Comparison of ENCODE assay signal across 11 cellular contexts in the genomic region with DNA sequence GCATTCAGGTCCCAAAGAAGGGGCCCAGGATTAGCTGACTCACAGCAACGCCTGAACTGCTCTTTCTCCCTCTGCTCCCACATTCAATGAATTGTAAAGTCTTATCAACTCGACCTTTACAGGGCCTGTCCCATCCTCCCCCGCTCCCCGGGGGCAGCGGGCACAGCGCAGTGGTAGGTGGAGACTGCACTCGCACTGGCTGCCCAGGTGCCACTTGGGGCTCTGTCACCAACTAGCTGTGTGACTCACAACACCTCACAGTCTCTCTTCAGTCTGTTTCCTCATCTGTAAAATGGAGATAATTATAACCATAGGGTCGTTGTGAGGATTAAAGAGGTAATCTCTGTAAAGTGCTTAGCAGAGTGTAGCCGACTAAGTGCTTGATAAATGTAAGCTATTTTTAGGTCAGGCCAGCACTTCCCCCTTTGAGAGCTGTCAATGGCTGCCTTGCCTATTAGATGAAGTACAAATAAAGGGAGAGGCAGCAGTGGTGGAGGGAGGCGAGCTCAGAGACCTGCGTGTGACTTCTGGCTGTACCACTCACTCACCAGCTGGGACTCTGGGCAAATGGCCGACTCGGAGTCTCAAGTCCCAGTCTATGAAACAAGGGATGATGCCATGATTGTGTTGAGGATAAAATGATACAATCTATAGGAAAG. TPM values are rescaled to one million over a fixed set of nuclear protein-coding genes. Genes with fewer than 3 reads are reported as not detected.
A peak's percentile ranks its signal among the peaks of the same experiment; 100 is the strongest.
DNase-seq lines count a peak whose midpoint lies in the region; TF ChIP-seq lines count a peak whose summit lies in the region.
"Had no signal": no experiment of that assay in that cellular context is flagged by ENCODE, and none has a peak within 500 bp of the region (broad histone marks: within the 10 kb centered on the region; RNA-seq: fewer than 3 reads in every experiment).

No MANE protein-coding gene starts in this region.

- TF ChIP-seq CTCF in right atrium auricular region (IDR thresholded peaks at IDR 0.05) = no peak

- POLR2A ChIA-PET in activated CD4-positive, alpha-beta T cell treated with anti-CD3 and anti-CD28 coated beads, Interleukin-2, amount 10 ng/mL, durations not matched to agents 7 days and 5 days (lab: Charles Lee) = no interaction called here

- H3K4me3 ChIP-seq in right atrium auricular region (no peak overlapping the region), SJCRH30 (no peak overlapping the region)

- H3K4me1 ChIP-seq in right atrium auricular region = peaks cover 0 to 55% of the 10 kb centered on the region in 2 donors
- peaks cover 12% of the 10 kb centered on the region for H3K4me1 ChIP-seq in SJCRH30

- no peaks in the 10 kb centered on the region for H3K9me3 Mint-ChIP-seq in activated CD4-positive, alpha-beta T cell treated with anti-CD3 and anti-CD28 coated beads, Interleukin-2, amount 10 ng/mL, durations not matched to agents 7 days and 5 days
- H3K9me3 Mint-ChIP-seq in immature natural killer cell = no peaks in the 10 kb centered on the region

- CTCF ChIA-PET in activated CD4-positive, alpha-beta T cell treated with anti-CD3 and anti-CD28 coated beads, Interleukin-2, amount 10 ng/mL, durations not matched to agents 7 days and 5 days (lab: Charles Lee) = interaction anchor here (0.8 to 2.6 kb wide), 4 partner anchors 8 to 18 kb away, joined by 3 to 10 read pairs (median 3); no protein-coding TSS in a partner anchor

- peaks cover 3% of the 10 kb centered on the region for H3K27me3 Mint-ChIP-seq in activated CD4-positive, alpha-beta T cell treated with anti-CD3 and anti-CD28 coated beads, Interleukin-2, amount 10 ng/mL, durations not matched to agents 7 days and 5 days
- peaks cover 0 to 7% (median 5%) of the 10 kb centered on the region in 3 donors for H3K27me3 Mint-ChIP-seq in immature natural killer cell (ENCODE audit: low read depth in 3 of 3)

- H3K9me3 ChIP-seq in right atrium auricular region = no peaks in the 10 kb centered on the region
- no peaks in the 10 kb centered on the region for H3K9me3 ChIP-seq in SJCRH30 (replicated peaks)

- H3K36me3 ChIP-seq in right atrium auricular region (peaks cover 18% of the 10 kb centered on the region), SJCRH30 (no peaks in the 10 kb centered on the region)

- H3K4me3 Mint-ChIP-seq in activated CD4-positive, alpha-beta T cell treated with anti-CD3 and anti-CD28 coated beads, Interleukin-2, amount 10 ng/mL, durations not matched to agents 7 days and 5 days = no peak overlapping the region
- no peak overlapping the region for H3K4me3 Mint-ChIP-seq in immature natural killer cell

- H3K27me3 ChIP-seq in right atrium auricular region (no peaks in the 10 kb centered on the region), SJCRH30 (no peaks in the 10 kb centered on the region)

- peak overlapping the region; percentile 90 to 94 for H3K27ac ChIP-seq in right atrium auricular region
- peak overlapping the region; percentile 97 for H3K27ac ChIP-seq in temporal lobe (ENCODE audit: low read depth, low read length)
- no peak overlapping the region for H3K27ac ChIP-seq in SJCRH30
- H3K27ac ChIP-seq: KMS-11 had no signal

- no peaks in the 10 kb centered on the region for H3K4me1 Mint-ChIP-seq in activated CD4-positive, alpha-beta T cell treated with anti-CD3 and anti-CD28 coated beads, Interleukin-2, amount 10 ng/mL, durations not matched to agents 7 days and 5 days
- H3K4me1 Mint-ChIP-seq in immature natural killer cell = no peaks in the 10 kb centered on the region

- H3K27ac Mint-ChIP-seq in activated CD4-positive, alpha-beta T cell treated with anti-CD3 and anti-CD28 coated beads, Interleukin-2, amount 10 ng/mL, durations not matched to agents 7 days and 5 days = no peak overlapping the region
- H3K27ac Mint-ChIP-seq in immature natural killer cell = no peak overlapping the region

- H3K36me3 Mint-ChIP-seq in activated CD4-positive, alpha-beta T cell treated with anti-CD3 and anti-CD28 coated beads, Interleukin-2, amount 10 ng/mL, durations not matched to agents 7 days and 5 days (ENCODE audit: low read depth) = no peaks in the 10 kb centered on the region
- no peaks in the 10 kb centered on the region for H3K36me3 Mint-ChIP-seq in immature natural killer cell

- DNase-seq in SKM-1 treated with dmso at 0.1 percent for 144 hours (lab: John Stamatoyannopoulos, UW; ENCODE audit: unreplicated experiment) (peak; percentile 16), SKM-1 (lab: John Stamatoyannopoulos, UW; ENCODE audit: unreplicated experiment) (no peak), OCI-M2 (lab: John Stamatoyannopoulos, UW; ENCODE audit: unreplicated experiment) (peak; percentile 62), right atrium auricular region (ENCODE audit: low spot score) (no peak), SJCRH30 (no peak), immature natural killer cell (no peak)
- DNase-seq in activated CD4-positive, alpha-beta T cell treated with anti-CD3 and anti-CD28 coated beads, Interleukin-2, amount 10 ng/mL, durations not matched to agents 7 days and 5 days = no peak

RNA-seq across cellular contexts. Expression of gene MYBPHL, which starts 0.7 kb away (rescaled TPM):
- total RNA-seq in right atrium auricular region (100 to 1,000 TPM in 1 of 2 donors, 10 to 100 TPM in 1; 62.2 to 381 TPM), temporal lobe (not detected)
- not detected for total RNA-seq in activated CD4-positive, alpha-beta T cell treated with anti-CD3 and anti-CD28 coated beads, Interleukin-2, amount 10 ng/mL, durations not matched to agents 7 days and 5 days
- total RNA-seq in SJCRH30 (2014; rRNA removed; shearing (Covaris generic)) = 5.8 and 5.9 TPM in 2 replicates
- polyA plus RNA-seq in immature natural killer cell = not detected
- total RNA-seq: fibroblast of lung, ureter had no signal
- polyA plus RNA-seq: fibroblast of lung had no signal

RNA-seq across cellular contexts. Expression of gene PSRC1, which starts 24.5 kb away (rescaled TPM):
- total RNA-seq in right atrium auricular region = 1 to 10 TPM; 2.2 to 2.4 TPM
- 6.9 TPM for total RNA-seq in temporal lobe
- 10 to 100 TPM; 32.7 to 34.5 TPM for total RNA-seq in activated CD4-positive, alpha-beta T cell treated with anti-CD3 and anti-CD28 coated beads, Interleukin-2, amount 10 ng/mL, durations not matched to agents 7 days and 5 days
- 67.5 and 73.2 TPM in 2 replicates for total RNA-seq in SJCRH30 (2014; rRNA removed; shearing (Covaris generic))
- polyA plus RNA-seq in immature natural killer cell = under 1 TPM in 2 of 3 donors, not detected in 1; 0.69 to 0.87 TPM

RNA-seq across cellular contexts. Expression of gene CELSR2, which starts 58.2 kb away (rescaled TPM):
- total RNA-seq in right atrium auricular region (10 to 100 TPM; 20.2 to 23.7 TPM), temporal lobe (46.5 TPM)
- total RNA-seq in activated CD4-positive, alpha-beta T cell treated with anti-CD3 and anti-CD28 coated beads, Interleukin-2, amount 10 ng/mL, durations not matched to agents 7 days and 5 days = 1 to 10 TPM; 5.2 to 5.3 TPM
- total RNA-seq in SJCRH30 (2014; rRNA removed; shearing (Covaris generic)) = 2.6 and 4.0 TPM in 2 replicates
- polyA plus RNA-seq in immature natural killer cell = under 1 TPM in 2 of 3 donors, not detected in 1; 0.17 to 0.77 TPM

Comparison
In these comparisons a context has a peak if more than half of its experiments do, and no peak if none do; other contexts are left out.
1. DNase-seq: peak in SKM-1 treated with dmso at 0.1 percent for 144 hours (single experiment) and OCI-M2 (single experiment); none in SKM-1 (single experiment), right atrium auricular region (single experiment), activated CD4-positive, alpha-beta T cell treated with anti-CD3 and anti-CD28 coated beads, Interleukin-2, amount 10 ng/mL, durations not matched to agents 7 days and 5 days (single experiment), SJCRH30 (0 of 2) and immature natural killer cell (0 of 3).